21 cellular contexts compared by ENCODE assay signal in the genomic region with DNA sequence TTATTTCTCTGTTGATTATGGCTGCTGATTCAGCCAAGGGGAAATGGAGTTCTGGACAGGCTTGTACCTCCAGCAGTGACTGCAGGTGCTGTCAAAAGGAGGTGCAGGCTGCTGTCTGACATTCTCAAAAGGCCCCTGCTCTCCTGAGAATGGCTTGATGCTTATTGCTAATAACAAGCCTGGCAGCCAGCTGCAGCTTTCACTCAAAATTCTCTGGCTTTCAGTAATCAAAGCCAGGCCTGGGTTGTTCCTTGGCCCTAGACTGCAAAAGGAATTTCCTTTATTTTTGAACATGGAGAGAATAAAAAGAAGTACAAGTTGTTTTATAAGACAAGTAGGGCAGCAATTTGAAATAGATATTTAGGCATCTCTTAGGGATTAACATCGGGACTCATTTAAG.
"Had no signal": no experiment of that assay in that cellular context is flagged by ENCODE, and none has a peak within 500 bp of the region (broad histone marks: within the 10 kb centered on the region; RNA-seq: fewer than 3 reads in every experiment).

No MANE protein-coding gene starts in this region.

- H3K27me3 ChIP-seq: cardiac muscle cell, neutrophil, ovary, thyroid gland, upper lobe of right lung had no signal

- ATAC-seq: activated CD8-positive, alpha-beta T cell treated with anti-CD3 and anti-CD28 coated beads, Interleukin-2, amount 10 ng/mL, durations not matched to agents 7 days and 5 days; activated naive CD8-positive, alpha-beta T cell treated with anti-CD3 and anti-CD28 coated beads, Interleukin-2, amount 50 U/mL, for 24 hours; heart right ventricle; lower lobe of right lung; naive thymus-derived CD8-positive, alpha-beta T cell; right cardiac atrium; upper lobe of right lung had no signal

- H3K4me1 ChIP-seq: heart right ventricle, lower lobe of right lung, prostate gland, thyroid gland, upper lobe of right lung had no signal

- H3K4me3 ChIP-seq: cardiac muscle cell, heart right ventricle, lower lobe of right lung, ovary, prostate gland, thyroid gland, upper lobe of right lung had no signal

- DNase-seq: activated CD4-positive, alpha-beta T cell treated with anti-CD3 and anti-CD28 coated beads for 1 hour; activated CD4-positive, alpha-beta T cell treated with anti-CD3 and anti-CD28 coated beads, Interleukin-2, amount 50 U/mL, for 1 hour; activated CD8-positive, alpha-beta T cell treated with anti-CD3 and anti-CD28 coated beads, Interleukin-2, amount 10 ng/mL, durations not matched to agents 7 days and 5 days; activated gamma-delta T cell; activated naive CD4-positive, alpha-beta T cell treated with anti-CD3 and anti-CD28 coated beads, Interleukin-2, amount 50 U/mL, for 16 hours; activated naive CD8-positive, alpha-beta T cell treated with anti-CD3 and anti-CD28 coated beads, Interleukin-2, amount 50 U/mL, for 24 hours; effector CD4-positive, alpha-beta T cell; foreskin fibroblast; heart right ventricle; lower lobe of right lung; naive thymus-derived CD8-positive, alpha-beta T cell; ovary; stimulated activated CD4-positive, alpha-beta T cell treated with anti-CD3 and anti-CD28 coated beads, Interleukin-12 subunit alpha, Interleukin-12 subunit beta, amount 100 ng/mL, for 4 hours; substantia nigra; thyroid gland; upper lobe of right lung; WERI-Rb-1 had no signal

- H3K27ac ChIP-seq: cardiac muscle cell, heart right ventricle, lower lobe of right lung, neutrophil, ovary, prostate gland, thyroid gland, upper lobe of right lung, WERI-Rb-1 had no signal

- H3K36me3 ChIP-seq: cardiac muscle cell, heart right ventricle, lower lobe of right lung, neutrophil, ovary, prostate gland, thyroid gland, upper lobe of right lung, WERI-Rb-1 had no signal

- H3K9me3 ChIP-seq: heart right ventricle, lower lobe of right lung, neutrophil, ovary, prostate gland, thyroid gland, upper lobe of right lung had no signal
